ENCODE assay signal across 8 cellular contexts in the genomic region with DNA sequence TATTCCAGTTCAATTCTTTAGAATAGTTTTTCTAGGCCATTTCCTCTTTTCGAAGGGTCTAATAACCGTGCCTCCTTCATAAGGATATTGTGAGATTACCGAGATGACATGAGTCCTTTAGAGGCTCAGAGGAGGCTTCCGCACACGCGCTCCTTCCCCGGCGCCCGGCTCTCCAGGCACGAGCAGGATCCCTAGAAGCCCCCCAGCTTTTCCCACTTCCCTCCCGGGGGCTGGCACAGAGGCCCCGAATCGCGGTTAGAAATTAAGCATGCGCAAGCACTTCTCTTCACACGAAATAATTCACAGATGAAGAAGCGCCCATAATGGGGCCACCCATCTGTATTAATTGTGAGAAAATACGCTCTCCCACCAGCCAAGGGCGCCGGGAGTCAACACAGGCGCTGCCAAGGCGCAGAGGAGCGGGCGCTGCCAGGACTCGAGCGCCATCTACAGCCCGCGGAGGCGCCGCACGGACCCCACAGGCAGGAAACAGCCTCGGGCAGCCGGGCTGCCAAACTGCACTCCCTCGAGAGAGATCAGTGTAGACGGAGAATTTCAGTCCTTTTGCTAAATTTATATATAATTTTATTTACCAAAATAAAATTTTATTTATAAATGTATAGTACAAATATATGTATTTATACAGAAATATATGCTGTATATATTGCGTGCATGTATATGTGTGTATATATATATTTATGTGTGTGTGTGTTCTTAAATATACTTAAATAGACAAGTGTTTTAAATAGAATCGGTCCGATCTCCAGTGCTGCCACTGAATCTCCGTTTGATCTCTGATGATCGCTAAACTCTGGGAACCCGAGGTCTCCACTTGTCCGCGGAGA.
DNase-seq lines count a peak whose midpoint lies in the region; ATAC-seq, FAIRE-seq and TF ChIP-seq lines count a peak whose summit lies in the region.

No MANE protein-coding gene starts in this region.

- DNase-seq in CD14-positive monocyte (ENCODE audit: low spot score) (peak; percentile 64), GM23338 (ENCODE audit: low spot score) (peak; percentile 89), NCI-H510A treated with DMSO at 0.1 percent for 48 hours (lab: John Stamatoyannopoulos, UW) (peak; percentile 85), endothelial cell of umbilical vein (ENCODE audit: low read depth, low spot score) (peak; percentile 48), mucosa of descending colon (peak; percentile 66 to 84 (median 82))
- peak; percentile 20 for DNase-seq in activated CD8-positive, alpha-beta memory T cell treated with anti-CD3 and anti-CD28 coated beads, Interleukin-2, amount 50 U/mL, for 24 hours (ENCODE audit: extremely low read depth)
- peak; percentile 40 for DNase-seq in stimulated activated CD8-positive, alpha-beta memory T cell treated with anti-CD3 and anti-CD28 coated beads, Interleukin-7, amount 100 ng/mL, for 24 hours (ENCODE audit: low read depth)

- H3K27ac Mint-ChIP-seq in CD14-positive monocyte (peak overlapping the region in 3 of 7 donors; percentile 25 to 68 (median 68)), GM23338 (no peak overlapping the region)

- POLR2A ChIA-PET in endothelial cell of umbilical vein (lab: Charles Lee): no interaction called here

- H3K27me3 ChIP-seq in GM23338 (ENCODE audit: insufficient read depth): no peaks in the 10 kb centered on the region
- H3K27me3 ChIP-seq in endothelial cell of umbilical vein (ENCODE audit: control insufficient read depth in 2 of 2, insufficient read depth in 2 of 2, low read length in 2 of 2): peaks cover 0 to 2% of the 10 kb centered on the region in 2 experiments

- intact Hi-C loops in CD14-positive monocyte (cut with micrococcal nuclease) (loop anchor here (5.0 to 10.0 kb wide), 3 partner anchors 647 to 767 kb away; no protein-coding TSS in a partner anchor), endothelial cell of umbilical vein (cut with micrococcal nuclease) (loop anchor here (1.0 to 2.0 kb wide), 3 partner anchors 644 to 766 kb away; no protein-coding TSS in a partner anchor), mucosa of descending colon (cut with DNase I, micrococcal nuclease) (no loop called here)

- TF ChIP-seq CTCF in CD14-positive monocyte (IDR thresholded peaks at IDR 0.05) (peak; percentile 95), GM23338 (conservative IDR thresholded peaks at IDR 0.05; ENCODE audit: low read depth in 2 of 2) (peak; percentile 86 to 88), endothelial cell of umbilical vein (IDR thresholded peaks at IDR 0.05; ENCODE audit: extremely low read depth in 1 of 2, insufficient read depth in 1 of 2, low read depth in 1 of 2, low read length in 2 of 2) (peak; percentile 84 to 96), mucosa of descending colon (IDR thresholded peaks at IDR 0.05) (peak; percentile 89)

- H3K27ac ChIP-seq in GM23338 (ENCODE audit: low read depth) (no peak overlapping the region), endothelial cell of umbilical vein (ENCODE audit: insufficient read depth, low read depth, low read length) (no peak overlapping the region)

- CTCF ChIA-PET in endothelial cell of umbilical vein (lab: Charles Lee): interaction anchor here (0.6 to 3.1 kb wide), 2 partner anchors 644 to 767 kb away, joined by 3 to 48 read pairs; no protein-coding TSS in a partner anchor

- H3K9me3 ChIP-seq in endothelial cell of umbilical vein (replicated peaks; ENCODE audit: control insufficient read depth, insufficient read depth, low read length) (no peaks in the 10 kb centered on the region), mucosa of descending colon (no peaks in the 10 kb centered on the region)

- H3K9me1 ChIP-seq in endothelial cell of umbilical vein (replicated peaks; ENCODE audit: control insufficient read depth, extremely low read depth, insufficient read depth, low read length): no peaks in the 10 kb centered on the region

- no TSS peak for BruUV-seq in endothelial cell of umbilical vein (replicated peaks; lab: Mats Ljungman, UMichigan)

- H3K4me1 Mint-ChIP-seq in CD14-positive monocyte (peaks cover 14% of the 10 kb centered on the region), GM23338 (peaks cover 15% of the 10 kb centered on the region)

- H3F3A ChIP-seq in GM23338 (replicated peaks; ENCODE audit: low read depth): no peaks in the 10 kb centered on the region

- H3K4me3 ChIP-seq in GM23338 (peak overlapping the region; percentile 56), endothelial cell of umbilical vein (replicated peaks in 1 of 3; ENCODE audit: insufficient read depth in 1 of 3, low read depth in 1 of 3, low read length in 3 of 3) (no peak overlapping the region), mucosa of descending colon (no peak overlapping the region)

- H4K20me1 ChIP-seq in GM23338 (replicated peaks; ENCODE audit: insufficient read depth) (no peaks in the 10 kb centered on the region), endothelial cell of umbilical vein (replicated peaks; ENCODE audit: control insufficient read depth, extremely low read depth, insufficient read depth, low read length) (no peaks in the 10 kb centered on the region)

- H2AFZ ChIP-seq in GM23338 (peak overlapping the region; percentile 97; the same call in 1 of the 2 replicates), endothelial cell of umbilical vein (ENCODE audit: low read depth, low read length) (no peak overlapping the region)

- peak; percentile 48 for FAIRE-seq in endothelial cell of umbilical vein (lab: Jason Lieb, UNC)

- H3K27me3 Mint-ChIP-seq in CD14-positive monocyte (ENCODE audit: low read depth in 3 of 3): peaks cover 0 to 4% (median 3%) of the 10 kb centered on the region in 3 donors
- H3K27me3 Mint-ChIP-seq in GM23338 (ENCODE audit: insufficient read depth, low read depth, poor library complexity): peaks cover 7% of the 10 kb centered on the region

- dilution Hi-C loops in endothelial cell of umbilical vein (cut with MboI; ENCODE audit: extremely low pct_ligation_motif_present, low sequenced_read_pairs): no loop called here

- no peaks in the 10 kb centered on the region for H3K9me3 Mint-ChIP-seq in CD14-positive monocyte
- no peaks in the 10 kb centered on the region for H3K9me3 Mint-ChIP-seq in GM23338

- peak overlapping the region; percentile 73 to 82 for H3K4me3 Mint-ChIP-seq in CD14-positive monocyte
- H3K4me3 Mint-ChIP-seq in GM23338: peak overlapping the region; percentile 58; the same call in 2 of the 3 replicates

- TF ChIP-seq POLR2A in endothelial cell of umbilical vein (IDR thresholded peaks at IDR 0.05; ENCODE audit: low read depth, low read length): no peak

- H3K36me3 ChIP-seq in GM23338 (ENCODE audit: insufficient read depth): no peaks in the 10 kb centered on the region
- H3K36me3 ChIP-seq in endothelial cell of umbilical vein (ENCODE audit: control insufficient read depth in 2 of 2, extremely low read depth in 1 of 2, insufficient read depth in 2 of 2, low read length in 2 of 2): no peaks in the 10 kb centered on the region
- no peaks in the 10 kb centered on the region for H3K36me3 ChIP-seq in mucosa of descending colon (ENCODE audit: low read depth)

- H3K4me1 ChIP-seq in GM23338 (ENCODE audit: insufficient read depth) (peaks cover 15% of the 10 kb centered on the region; the same call in 1 of the 2 replicates), endothelial cell of umbilical vein (ENCODE audit: control insufficient read depth, extremely low read depth, insufficient read depth, low read length) (no peaks in the 10 kb centered on the region), mucosa of descending colon (ENCODE audit: low read depth) (no peaks in the 10 kb centered on the region)

- H3K36me3 Mint-ChIP-seq in CD14-positive monocyte (no peaks in the 10 kb centered on the region), GM23338 (ENCODE audit: low read depth) (no peaks in the 10 kb centered on the region)

- H3K79me2 ChIP-seq in GM23338 (replicated peaks; ENCODE audit: insufficient read depth) (no peaks in the 10 kb centered on the region), endothelial cell of umbilical vein (ENCODE audit: control insufficient read depth, insufficient read depth, low read length) (no peaks in the 10 kb centered on the region)

- no peaks in the 10 kb centered on the region for H3K9me2 ChIP-seq in GM23338 (ENCODE audit: insufficient read depth)

- ATAC-seq in GM23338 (peak; percentile 99), mucosa of descending colon (peak; percentile 93), HG03139 (IDR thresholded peaks at IDR 0.05; ENCODE audit: unreplicated experiment) (no peak)

- no peak overlapping the region for H3K9ac ChIP-seq in endothelial cell of umbilical vein (replicated peaks; ENCODE audit: extremely low read depth, insufficient read depth, low read length)

- peak overlapping the region; percentile 84 for H3K4me2 ChIP-seq in GM23338
- no peak overlapping the region for H3K4me2 ChIP-seq in endothelial cell of umbilical vein (ENCODE audit: insufficient read depth, low read length)

TF ChIP-seq in GM23338, 12 proteins besides CTCF, POLR2A, EP300 and RAD21:
- no peak for TF ChIP-seq CREB1 (CRISPR knock-in tag; IDR thresholded peaks at IDR 0.05; ENCODE audit: low read depth)
- TF ChIP-seq ZNF114 (CRISPR knock-in tag; IDR thresholded peaks at IDR 0.05): no peak
- TF ChIP-seq NANOG (IDR thresholded peaks at IDR 0.05; ENCODE audit: borderline replicate concordance): no peak
- TF ChIP-seq POLR2AphosphoS5 (IDR thresholded peaks at IDR 0.05; ENCODE audit: low read depth): no peak
- TF ChIP-seq ZNF331 (CRISPR knock-in tag; IDR thresholded peaks at IDR 0.05; ENCODE audit: low read depth): no peak
- TF ChIP-seq JUNB (IDR thresholded peaks at IDR 0.05; ENCODE audit: unreplicated experiment): no peak
- TF ChIP-seq STAT1 (IDR thresholded peaks at IDR 0.05; ENCODE audit: unreplicated experiment): no peak

TF ChIP-seq in endothelial cell of umbilical vein, 7 proteins besides CTCF, POLR2A, EP300 and RAD21:
- TF ChIP-seq MYC (IDR thresholded peaks at IDR 0.05; ENCODE audit: low read depth, low read length) (no peak), JUN (IDR thresholded peaks at IDR 0.05; ENCODE audit: borderline replicate concordance, insufficient read depth, insufficient read length, low read depth) (no peak), GATA2 (IDR thresholded peaks at IDR 0.05; ENCODE audit: insufficient read depth, insufficient read length, low read depth, low read length) (no peak)
- TF ChIP-seq, protein P1, sequence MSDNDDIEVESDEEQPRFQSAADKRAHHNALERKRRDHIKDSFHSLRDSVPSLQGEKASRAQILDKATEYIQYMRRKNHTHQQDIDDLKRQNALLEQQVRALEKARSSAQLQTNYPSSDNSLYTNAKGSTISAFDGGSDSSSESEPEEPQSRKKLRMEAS (IDR thresholded peaks at IDR 0.05; ENCODE audit: insufficient read depth, insufficient read length): no peak

Comparison
In these comparisons a context has a peak if more than half of its experiments do, and no peak if none do; other contexts are left out.
1. DNase-seq: peak in every context shown above with its lines; median percentile 89 in GM23338; 85 in NCI-H510A treated with DMSO at 0.1 percent for 48 hours; 82 in mucosa of descending colon; 64 in CD14-positive monocyte; 48 in endothelial cell of umbilical vein; 40 in stimulated activated CD8-positive, alpha-beta memory T cell treated with anti-CD3 and anti-CD28 coated beads, Interleukin-7, amount 100 ng/mL, for 24 hours; 20 in activated CD8-positive, alpha-beta memory T cell treated with anti-CD3 and anti-CD28 coated beads, Interleukin-2, amount 50 U/mL, for 24 hours.
2. intact Hi-C loops: an anchor here in CD14-positive monocyte (5.0 to 10.0 kb wide) and endothelial cell of umbilical vein (1.0 to 2.0 kb wide); none called in mucosa of descending colon.